In the genomic region with DNA sequence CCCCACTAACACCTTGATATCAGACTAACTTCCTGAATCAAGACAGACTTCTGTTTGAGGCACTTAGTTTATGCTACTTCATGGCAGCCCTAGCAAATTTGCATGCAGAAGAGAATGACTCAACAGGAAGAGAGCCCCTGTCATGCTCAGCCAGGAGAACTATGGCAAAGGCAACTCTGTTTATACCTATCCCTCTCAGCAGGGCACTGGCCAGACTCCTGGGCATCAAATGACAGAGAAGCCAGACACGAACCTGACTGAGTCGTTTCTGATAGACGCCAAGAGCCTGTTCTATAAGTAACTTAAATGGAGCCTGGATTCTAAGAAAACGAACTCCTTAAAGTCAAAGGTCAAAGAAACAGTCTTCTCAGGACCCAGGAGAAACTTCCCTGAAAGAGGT, we compare ENCODE assay signal across 1 cellular context.
TF ChIP-seq lines count a peak whose summit lies in the region.

No MANE protein-coding gene starts in this region.

TF ChIP-seq in K562, 482 proteins besides CTCF, POLR2A, EP300 and RAD21 (continued from another document):
- TF ChIP-seq, protein P1, sequence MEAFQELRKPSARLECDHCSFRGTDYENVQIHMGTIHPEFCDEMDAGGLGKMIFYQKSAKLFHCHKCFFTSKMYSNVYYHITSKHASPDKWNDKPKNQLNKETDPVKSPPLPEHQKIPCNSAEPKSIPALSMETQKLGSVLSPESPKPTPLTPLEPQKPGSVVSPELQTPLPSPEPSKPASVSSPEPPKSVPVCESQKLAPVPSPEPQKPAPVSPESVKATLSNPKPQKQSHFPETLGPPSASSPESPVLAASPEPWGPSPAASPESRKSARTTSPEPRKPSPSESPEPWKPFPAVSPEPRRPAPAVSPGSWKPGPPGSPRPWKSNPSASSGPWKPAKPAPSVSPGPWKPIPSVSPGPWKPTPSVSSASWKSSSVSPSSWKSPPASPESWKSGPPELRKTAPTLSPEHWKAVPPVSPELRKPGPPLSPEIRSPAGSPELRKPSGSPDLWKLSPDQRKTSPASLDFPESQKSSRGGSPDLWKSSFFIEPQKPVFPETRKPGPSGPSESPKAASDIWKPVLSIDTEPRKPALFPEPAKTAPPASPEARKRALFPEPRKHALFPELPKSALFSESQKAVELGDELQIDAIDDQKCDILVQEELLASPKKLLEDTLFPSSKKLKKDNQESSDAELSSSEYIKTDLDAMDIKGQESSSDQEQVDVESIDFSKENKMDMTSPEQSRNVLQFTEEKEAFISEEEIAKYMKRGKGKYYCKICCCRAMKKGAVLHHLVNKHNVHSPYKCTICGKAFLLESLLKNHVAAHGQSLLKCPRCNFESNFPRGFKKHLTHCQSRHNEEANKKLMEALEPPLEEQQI (IDR thresholded peaks at IDR 0.05): no peak
- TF ChIP-seq NFE2 (IDR thresholded peaks at IDR 0.05; ENCODE audit: low read depth): peak; percentile 62; the same call in 1 of the 2 replicates
TF ChIP-seq in K562: peak in this region for 16.
